Comparison of ENCODE assay signal across 23 cellular contexts in the genomic region with DNA sequence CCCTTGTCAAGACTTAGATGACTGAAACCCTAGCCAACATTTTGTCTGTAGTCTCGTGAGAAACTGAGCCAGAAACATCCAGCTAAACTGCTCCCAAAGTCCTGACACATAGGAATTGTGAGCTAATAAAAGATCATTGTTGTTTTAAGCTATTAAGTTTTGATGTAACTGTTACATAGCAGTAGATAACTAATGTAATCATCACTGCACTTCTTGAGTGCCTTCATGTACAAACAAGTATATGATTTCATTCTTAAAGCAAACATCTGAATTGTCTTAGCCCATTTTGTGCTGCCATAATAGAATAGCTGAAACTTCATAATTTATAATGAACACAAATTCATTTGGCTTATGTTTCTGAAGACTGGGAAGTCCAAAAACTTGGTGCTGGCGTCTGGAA.
A peak's percentile ranks its signal among the peaks of the same experiment; 100 is the strongest.
DNase-seq lines count a peak whose midpoint lies in the region; ATAC-seq, FAIRE-seq and TF ChIP-seq lines count a peak whose summit lies in the region.
"Had no signal": no experiment of that assay in that cellular context is flagged by ENCODE, and none has a peak within 500 bp of the region (broad histone marks: within the 10 kb centered on the region; RNA-seq: fewer than 3 reads in every experiment).

No MANE protein-coding gene starts in this region.

- no peak overlapping the region for H3K4me2 ChIP-seq in GM23338
- H3K4me2 ChIP-seq: BLaER1 treated with 17β-estradiol and CSF1 and Interleukin-3, amounts not matched to agents 10 nM and 100 nM had no signal

- H3K36me3 ChIP-seq in GM23338 (ENCODE audit: insufficient read depth) (no peaks in the 10 kb centered on the region), bronchial epithelial cell (ENCODE audit: control insufficient read depth, insufficient read depth, low read length) (no peaks in the 10 kb centered on the region)
- H3K36me3 ChIP-seq: BLaER1 treated with 17β-estradiol and CSF1 and Interleukin-3, amounts not matched to agents 10 nM and 100 nM had no signal

- intact Hi-C loops in natural killer cell (cut with micrococcal nuclease) (no loop called here), head of caudate nucleus (cut with DNase I) (no loop called here)

- no peaks in the 10 kb centered on the region for H3K4me1 Mint-ChIP-seq in natural killer cell
- no peaks in the 10 kb centered on the region for H3K4me1 Mint-ChIP-seq in natural killer cell treated with Interleukin-12 subunit alpha and Interleukin-12 subunit beta and Interleukin-15 and Interleukin-18, amount 100 ng/mL, for 72 hours (ENCODE audit: low read depth in 2 of 2)
- H3K4me1 Mint-ChIP-seq in GM23338 = peaks cover 30% of the 10 kb centered on the region
- H3K4me1 Mint-ChIP-seq: B cell had no signal

- no peak for ATAC-seq in natural killer cell
- ATAC-seq in natural killer cell treated with Interleukin-12 subunit alpha and Interleukin-12 subunit beta and Interleukin-15 and Interleukin-18, amount 100 ng/mL, for 72 hours = no peak
- no peak for ATAC-seq in GM23338
- no peak for ATAC-seq in HG02610 (IDR thresholded peaks at IDR 0.05; ENCODE audit: unreplicated experiment)
- ATAC-seq: CD8-positive, alpha-beta T cell had no signal

- no peaks in the 10 kb centered on the region for H3K9me3 Mint-ChIP-seq in natural killer cell
- H3K9me3 Mint-ChIP-seq in natural killer cell treated with Interleukin-12 subunit alpha and Interleukin-12 subunit beta and Interleukin-15 and Interleukin-18, amount 100 ng/mL, for 72 hours = peaks cover 2% of the 10 kb centered on the region
- peaks cover 10% of the 10 kb centered on the region; the same call in 1 of the 3 replicates for H3K9me3 Mint-ChIP-seq in GM23338
- H3K9me3 Mint-ChIP-seq: CD4-positive, alpha-beta T cell; CD8-positive, alpha-beta T cell had no signal

- no peak for FAIRE-seq in bronchial epithelial cell (lab: Jason Lieb, UNC)
- FAIRE-seq: A204.1, D721Med, G401.6, GM12891, GM19239 had no signal

- peaks cover 13% of the 10 kb centered on the region; the same call in 1 of the 2 replicates for H3K9me2 ChIP-seq in GM23338 (ENCODE audit: insufficient read depth)

- no peak for DNase-seq in natural killer cell
- DNase-seq in natural killer cell treated with Interleukin-12 subunit alpha and Interleukin-12 subunit beta and Interleukin-15 and Interleukin-18, amount 100 ng/mL, for 72 hours (ENCODE audit: low spot score) = no peak
- DNase-seq in GM23338 (ENCODE audit: low spot score) = no peak
- peak; percentile 63 for DNase-seq in bronchial epithelial cell (ENCODE audit: low read depth)
- DNase-seq in activated CD4-positive, alpha-beta T cell treated with anti-CD3 and anti-CD28 coated beads for 1 hour = no peak
- no peak for DNase-seq in head of caudate nucleus
- DNase-seq: 8988T; AML-193; Caco-2; Calu3; CD4-positive, alpha-beta T cell; CD8-positive, alpha-beta T cell; DMS79 treated with DMSO at 0.1 percent for 48 hours; GF-D8 had no signal

- H3K4me3 Mint-ChIP-seq in natural killer cell (no peak overlapping the region), GM23338 (no peak overlapping the region)
- no peak overlapping the region for H3K4me3 Mint-ChIP-seq in natural killer cell treated with Interleukin-12 subunit alpha and Interleukin-12 subunit beta and Interleukin-15 and Interleukin-18, amount 100 ng/mL, for 72 hours
- H3K4me3 Mint-ChIP-seq: B cell; CD4-positive, alpha-beta T cell; CD8-positive, alpha-beta T cell had no signal

- peaks cover 27% of the 10 kb centered on the region for H3K4me1 ChIP-seq in GM23338 (ENCODE audit: insufficient read depth)
- H3K4me1 ChIP-seq: BLaER1 treated with 17β-estradiol and CSF1 and Interleukin-3, amounts not matched to agents 10 nM and 100 nM; Caco-2 had no signal

- H2AFZ ChIP-seq in GM23338 = 0 out of 2 replicates have a peak overlapping the region, but pooled peaks have one; percentile 4

- peaks cover 4% of the 10 kb centered on the region; the same call in 1 of the 2 replicates for H3F3A ChIP-seq in GM23338 (replicated peaks; ENCODE audit: low read depth)

- H3K4me3 ChIP-seq in GM23338 (no peak overlapping the region), bronchial epithelial cell (ENCODE audit: low read depth, low read length) (no peak overlapping the region)
- H3K4me3 ChIP-seq: BLaER1 treated with 17β-estradiol and CSF1 and Interleukin-3, amounts not matched to agents 10 nM and 100 nM had no signal

- H3K27ac Mint-ChIP-seq in natural killer cell = no peak overlapping the region
- no peak overlapping the region for H3K27ac Mint-ChIP-seq in natural killer cell treated with Interleukin-12 subunit alpha and Interleukin-12 subunit beta and Interleukin-15 and Interleukin-18, amount 100 ng/mL, for 72 hours
- no peak overlapping the region for H3K27ac Mint-ChIP-seq in GM23338
- H3K27ac Mint-ChIP-seq: B cell; CD4-positive, alpha-beta T cell; CD8-positive, alpha-beta T cell had no signal

- H3K27me3 Mint-ChIP-seq in natural killer cell (ENCODE audit: low read depth in 2 of 2) (peaks cover 0 to 6% of the 10 kb centered on the region in 2 donors), GM23338 (ENCODE audit: insufficient read depth, low read depth, poor library complexity) (peaks cover 2% of the 10 kb centered on the region)
- peaks cover 2 to 30% of the 10 kb centered on the region in 2 donors for H3K27me3 Mint-ChIP-seq in natural killer cell treated with Interleukin-12 subunit alpha and Interleukin-12 subunit beta and Interleukin-15 and Interleukin-18, amount 100 ng/mL, for 72 hours

- H3K79me2 ChIP-seq in GM23338 (replicated peaks; ENCODE audit: insufficient read depth) = no peaks in the 10 kb centered on the region

- TF ChIP-seq CTCF in natural killer cell (IDR thresholded peaks at IDR 0.05) = peak; percentile 6
- TF ChIP-seq CTCF in GM23338 (conservative IDR thresholded peaks at IDR 0.05; ENCODE audit: low read depth in 2 of 2) = no peak
- no peak for TF ChIP-seq CTCF in bronchial epithelial cell (IDR thresholded peaks at IDR 0.05; ENCODE audit: insufficient read depth, low read length, severe bottlenecking)

- no peaks in the 10 kb centered on the region for H3K36me3 Mint-ChIP-seq in natural killer cell
- H3K36me3 Mint-ChIP-seq in natural killer cell treated with Interleukin-12 subunit alpha and Interleukin-12 subunit beta and Interleukin-15 and Interleukin-18, amount 100 ng/mL, for 72 hours = no peaks in the 10 kb centered on the region
- H3K36me3 Mint-ChIP-seq in GM23338 (ENCODE audit: low read depth) = peaks cover 19% of the 10 kb centered on the region; the same call in 2 of the 3 replicates
- H3K36me3 Mint-ChIP-seq: CD8-positive, alpha-beta T cell had no signal

- H3K27ac ChIP-seq in GM23338 (ENCODE audit: low read depth) = no peak overlapping the region
- H3K27ac ChIP-seq: BLaER1 treated with 17β-estradiol and CSF1 and Interleukin-3, amounts not matched to agents 10 nM and 100 nM; C4-2B had no signal

- no peaks in the 10 kb centered on the region for H4K20me1 ChIP-seq in GM23338 (replicated peaks; ENCODE audit: insufficient read depth)
- H4K20me1 ChIP-seq: BLaER1 treated with 17β-estradiol and CSF1 and Interleukin-3, amounts not matched to agents 10 nM and 100 nM had no signal

- no peaks in the 10 kb centered on the region for H3K27me3 ChIP-seq in GM23338 (ENCODE audit: insufficient read depth)
- H3K27me3 ChIP-seq in bronchial epithelial cell (ENCODE audit: control insufficient read depth, insufficient read depth, low read length) = no peaks in the 10 kb centered on the region
- H3K27me3 ChIP-seq: BLaER1 treated with 17β-estradiol and CSF1 and Interleukin-3, amounts not matched to agents 10 nM and 100 nM had no signal

TF ChIP-seq in GM23338, 12 proteins besides CTCF, POLR2A, EP300 and RAD21 (continues in another document):
- TF ChIP-seq ETS1 (IDR thresholded peaks at IDR 0.05) = no peak
